24 cellular contexts compared by ENCODE assay signal in the genomic region with DNA sequence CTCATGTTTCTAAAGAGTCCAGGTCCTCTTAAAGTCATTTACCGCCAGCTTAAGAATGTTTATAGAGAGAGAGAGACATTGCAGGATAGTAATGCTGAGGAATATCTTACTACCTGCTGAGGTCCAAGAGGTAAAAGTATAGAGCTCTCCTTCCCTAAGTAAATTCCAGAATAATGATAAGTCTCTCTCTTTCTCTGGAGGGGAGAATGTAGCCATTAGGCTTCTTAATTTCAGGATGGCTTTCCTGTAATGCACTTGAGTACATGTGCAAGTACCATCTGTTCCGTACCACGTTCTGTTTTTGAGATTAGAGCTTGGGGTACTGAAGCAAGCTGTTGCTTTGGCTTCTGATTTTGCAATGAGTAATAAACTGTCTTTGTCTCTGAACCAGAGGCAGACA.
A peak's percentile ranks its signal among the peaks of the same experiment; 100 is the strongest.
DNase-seq lines count a peak whose midpoint lies in the region; ATAC-seq, FAIRE-seq and TF ChIP-seq lines count a peak whose summit lies in the region.
"Had no signal": no experiment of that assay in that cellular context is flagged by ENCODE, and none has a peak within 500 bp of the region (broad histone marks: within the 10 kb centered on the region; RNA-seq: fewer than 3 reads in every experiment).

No MANE protein-coding gene starts in this region.

- H3K27ac ChIP-seq in H1 (ENCODE audit: low read depth, low read length), result no peak overlapping the region
- H3K27ac ChIP-seq: 22Rv1; BLaER1 treated with 17β-estradiol and CSF1 and Interleukin-3, amounts not matched to agents 10 nM and 100 nM; PC-9; SK-N-MC had no signal

- H2AK5ac ChIP-seq in H1 (ENCODE audit: low read depth, low read length), result no peak overlapping the region

- TF ChIP-seq CTCF in H1 (IDR thresholded peaks at IDR 0.05; ENCODE audit: control extremely low read depth in 1 of 3, insufficient read depth in 1 of 3, low read depth in 1 of 3, low read length in 3 of 3), result no peak

- H3K18ac ChIP-seq in H1 (ENCODE audit: extremely low read depth, low read length), result no peak overlapping the region

- peak overlapping the region; percentile 53; the same call in 1 of the 2 replicates for H2AFZ ChIP-seq in H1 (ENCODE audit: low read length)

- H3K4me3 ChIP-seq in H1 (ENCODE audit: extremely low read depth in 1 of 4, insufficient read depth in 2 of 4, low read depth in 3 of 4, low read length in 4 of 4), result no peak overlapping the region
- H3K4me3 ChIP-seq: BLaER1 treated with 17β-estradiol and CSF1 and Interleukin-3, amounts not matched to agents 10 nM and 100 nM; GM12878; PC-9; SK-N-MC had no signal

- no peaks in the 10 kb centered on the region for H4K20me1 ChIP-seq in H1 (replicated peaks in 1 of 2; ENCODE audit: control insufficient read depth in 1 of 2, insufficient read depth in 2 of 2, low read length in 2 of 2)
- H4K20me1 ChIP-seq: BLaER1 treated with 17β-estradiol and CSF1 and Interleukin-3, amounts not matched to agents 10 nM and 100 nM had no signal

- H2BK120ac ChIP-seq in H1 (replicated peaks; ENCODE audit: low read depth, low read length), result no peak overlapping the region

- DNase-seq in NCI-H1694 (lab: John Stamatoyannopoulos, UW), result peak; percentile 4
- no peak for DNase-seq in NCI-H1694 treated with DMSO at 0.1 percent for 48 hours (lab: John Stamatoyannopoulos, UW)
- DNase-seq in NCI-H524 treated with DMSO at 0.1 percent for 48 hours (lab: John Stamatoyannopoulos, UW), result peak; percentile 85
- DNase-seq in H1 (ENCODE audit: low read depth in 1 of 2, low spot score in 2 of 2), result no peak
- DNase-seq in DMS114 treated with DMSO at 0.1 percent for 48 hours (lab: John Stamatoyannopoulos, UW; ENCODE audit: unreplicated experiment), result no peak
- DNase-seq in SK-N-DZ (ENCODE audit: low spot score), result no peak
- DNase-seq: ACHN, DND-41, GOT3, IMR-90, NCI-H1105, NCI-H2081 treated with DMSO at 0.1 percent for 48 hours, NCI-H2227 treated with DMSO at 0.1 percent for 48 hours, NCI-H526, PC-9, RPMI8226, SHP77 had no signal

- H3K79me1 ChIP-seq in H1 (ENCODE audit: low read depth, low read length), result no peaks in the 10 kb centered on the region

- H4K5ac ChIP-seq in H1 (ENCODE audit: insufficient read length, low read depth, low read length), result no peak overlapping the region

- H2BK5ac ChIP-seq in H1 (ENCODE audit: low read depth, low read length), result no peak overlapping the region

- TF ChIP-seq RAD21 in H1 (IDR thresholded peaks at IDR 0.05 in 1 of 2, conservative IDR thresholded peaks at IDR 0.05 in 1 of 2; ENCODE audit: low read depth in 2 of 2, low read length in 2 of 2), result no peak

- H3K4me1 ChIP-seq in H1 (replicated peaks in 1 of 4; ENCODE audit: control insufficient read depth in 3 of 4, insufficient read depth in 4 of 4, low read length in 3 of 4), result no peaks in the 10 kb centered on the region; a peak in 1 of 7 replicates
- H3K4me1 ChIP-seq: BLaER1 treated with 17β-estradiol and CSF1 and Interleukin-3, amounts not matched to agents 10 nM and 100 nM had no signal

- H3K4me2 ChIP-seq in H1 (ENCODE audit: insufficient read depth in 1 of 2, low read depth in 2 of 2, low read length in 2 of 2), result no peak overlapping the region
- H3K4me2 ChIP-seq: BLaER1 treated with 17β-estradiol and CSF1 and Interleukin-3, amounts not matched to agents 10 nM and 100 nM; PC-9 had no signal

- FAIRE-seq in H1 (lab: Jason Lieb, UNC), result no peak
- FAIRE-seq: GM12878 had no signal

- POLR2A ChIA-PET in H1 (lab: Charles Lee; ENCODE audit: partially characterized antibody), result no interaction called here

- no peak overlapping the region for H3K56ac ChIP-seq in H1 (replicated peaks; ENCODE audit: insufficient read length, low read depth, low read length)

- TF ChIP-seq POLR2A in H1 (IDR thresholded peaks at IDR 0.05; ENCODE audit: control extremely low read depth in 1 of 2, low read depth in 2 of 2, low read length in 2 of 2), result no peak

- no peak for TF ChIP-seq EP300 in H1 (IDR thresholded peaks at IDR 0.05; ENCODE audit: borderline replicate concordance in 1 of 2, low read depth in 2 of 2, low read length in 2 of 2)

- H3K9me3 ChIP-seq in H1 (ENCODE audit: insufficient read depth in 2 of 2, low read depth in 1 of 2, low read length in 1 of 2), result no peaks in the 10 kb centered on the region
- H3K9me3 ChIP-seq: BLaER1 treated with 17β-estradiol and CSF1 and Interleukin-3, amounts not matched to agents 10 nM and 100 nM had no signal

- no peaks in the 10 kb centered on the region for H3K23me2 ChIP-seq in H1 (ENCODE audit: low read depth, low read length)

- H3K79me2 ChIP-seq in H1 (ENCODE audit: control insufficient read depth in 1 of 2, insufficient read depth in 2 of 2, low read length in 2 of 2), result no peaks in the 10 kb centered on the region

- WGBS in H1 (ENCODE audit: extremely low coverage in 1 of 2, insufficient coverage in 1 of 2, insufficient read length in 1 of 2, insufficient replicate concordance in 2 of 2, low coverage in 1 of 2, low lambda C conversion rate in 2 of 2, missing lambda C conversion rate in 1 of 2), 2 experiments, result 91% methylated on average over 3 of the region's 3 CpGs; no CpG with 5 or more reads in 1 of the 2 experiments

- ATAC-seq in GM19463 (IDR thresholded peaks at IDR 0.05; ENCODE audit: unreplicated experiment) (no peak), HG03442 (IDR thresholded peaks at IDR 0.05; ENCODE audit: unreplicated experiment) (no peak)
- ATAC-seq: GM12878, HCT116 had no signal

- H4K8ac ChIP-seq in H1 (ENCODE audit: extremely low read depth, insufficient read depth, low read length), result no peak overlapping the region

- H3K9ac ChIP-seq in H1 (replicated peaks in 1 of 4; ENCODE audit: extremely low read depth in 1 of 4, low read depth in 3 of 4, low read length in 3 of 4), result no peak overlapping the region
- H3K9ac ChIP-seq: BLaER1 treated with 17β-estradiol and CSF1 and Interleukin-3, amounts not matched to agents 10 nM and 100 nM had no signal

- no peak overlapping the region for H3K23ac ChIP-seq in H1 (ENCODE audit: insufficient read length)

- no peak overlapping the region for H3K4ac ChIP-seq in H1 (replicated peaks; ENCODE audit: insufficient read length, low read depth, low read length)

- no peak overlapping the region for H2BK12ac ChIP-seq in H1 (ENCODE audit: low read depth, low read length)

- H2BK20ac ChIP-seq in H1 (ENCODE audit: low read length), result no peak overlapping the region

- no peak overlapping the region for H3K14ac ChIP-seq in H1 (ENCODE audit: insufficient read length)

- CTCF ChIA-PET in H1 (lab: Charles Lee; ENCODE audit: partially characterized antibody), result no interaction called here

- H3K27me3 ChIP-seq in H1 (replicated peaks in 1 of 4; ENCODE audit: control insufficient read depth in 3 of 4, extremely low read depth in 1 of 4, insufficient read depth in 3 of 4, low read length in 3 of 4), result no peaks in the 10 kb centered on the region
- H3K27me3 ChIP-seq: BLaER1 treated with 17β-estradiol and CSF1 and Interleukin-3, amounts not matched to agents 10 nM and 100 nM had no signal

- no peak overlapping the region for H2BK15ac ChIP-seq in H1 (ENCODE audit: low read length)

- no peak overlapping the region for H4K91ac ChIP-seq in H1 (replicated peaks; ENCODE audit: insufficient read length, low read length)

- no peaks in the 10 kb centered on the region for H3K36me3 ChIP-seq in H1 (ENCODE audit: control insufficient read depth in 2 of 4, insufficient read depth in 4 of 4, low read length in 3 of 4)
- H3K36me3 ChIP-seq: BLaER1 treated with 17β-estradiol and CSF1 and Interleukin-3, amounts not matched to agents 10 nM and 100 nM had no signal

TF ChIP-seq in H1, 55 proteins besides CTCF, POLR2A, EP300 and RAD21:
- TF ChIP-seq NRF1 (IDR thresholded peaks at IDR 0.05; ENCODE audit: low read depth, low read length) (no peak), GTF2F1 (IDR thresholded peaks at IDR 0.05; ENCODE audit: borderline replicate concordance, low read depth, low read length) (no peak), MAFK (IDR thresholded peaks at IDR 0.05; ENCODE audit: low read depth, low read length) (no peak), KDM4A (IDR thresholded peaks at IDR 0.05; ENCODE audit: low read depth, low read length, severe bottlenecking) (no peak), SIRT6 (IDR thresholded peaks at IDR 0.05; ENCODE audit: low read length) (no peak), SAP30 (IDR thresholded peaks at IDR 0.05; ENCODE audit: insufficient read depth, insufficient replicate concordance, low read length) (no peak), POU5F1 (IDR thresholded peaks at IDR 0.05; ENCODE audit: low read depth, low read length) (no peak), YY1 (IDR thresholded peaks at IDR 0.05; ENCODE audit: low read depth, low read length) (no peak), CHD1 (IDR thresholded peaks at IDR 0.05; ENCODE audit: low read depth, low read length) (no peak)
- TF ChIP-seq, protein P1, sequence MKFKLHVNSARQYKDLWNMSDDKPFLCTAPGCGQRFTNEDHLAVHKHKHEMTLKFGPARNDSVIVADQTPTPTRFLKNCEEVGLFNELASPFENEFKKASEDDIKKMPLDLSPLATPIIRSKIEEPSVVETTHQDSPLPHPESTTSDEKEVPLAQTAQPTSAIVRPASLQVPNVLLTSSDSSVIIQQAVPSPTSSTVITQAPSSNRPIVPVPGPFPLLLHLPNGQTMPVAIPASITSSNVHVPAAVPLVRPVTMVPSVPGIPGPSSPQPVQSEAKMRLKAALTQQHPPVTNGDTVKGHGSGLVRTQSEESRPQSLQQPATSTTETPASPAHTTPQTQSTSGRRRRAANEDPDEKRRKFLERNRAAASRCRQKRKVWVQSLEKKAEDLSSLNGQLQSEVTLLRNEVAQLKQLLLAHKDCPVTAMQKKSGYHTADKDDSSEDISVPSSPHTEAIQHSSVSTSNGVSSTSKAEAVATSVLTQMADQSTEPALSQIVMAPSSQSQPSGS (IDR thresholded peaks at IDR 0.05; ENCODE audit: low read length), result no peak
- TF ChIP-seq, protein P2, sequence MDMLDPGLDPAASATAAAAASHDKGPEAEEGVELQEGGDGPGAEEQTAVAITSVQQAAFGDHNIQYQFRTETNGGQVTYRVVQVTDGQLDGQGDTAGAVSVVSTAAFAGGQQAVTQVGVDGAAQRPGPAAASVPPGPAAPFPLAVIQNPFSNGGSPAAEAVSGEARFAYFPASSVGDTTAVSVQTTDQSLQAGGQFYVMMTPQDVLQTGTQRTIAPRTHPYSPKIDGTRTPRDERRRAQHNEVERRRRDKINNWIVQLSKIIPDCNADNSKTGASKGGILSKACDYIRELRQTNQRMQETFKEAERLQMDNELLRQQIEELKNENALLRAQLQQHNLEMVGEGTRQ (IDR thresholded peaks at IDR 0.05; ENCODE audit: low read length), result no peak
TF ChIP-seq in H1: peak in this region for 0.

Comparison
In these comparisons a context has a peak if more than half of its experiments do, and no peak if none do; other contexts are left out.
1. DNase-seq: peak in NCI-H1694 (single experiment) and NCI-H524 treated with DMSO at 0.1 percent for 48 hours (single experiment); none in NCI-H1694 treated with DMSO at 0.1 percent for 48 hours (single experiment), H1 (0 of 2), DMS114 treated with DMSO at 0.1 percent for 48 hours (single experiment) and SK-N-DZ (single experiment).